Comparison of ENCODE assay signal across 26 cellular contexts in genomic region chr10:112244197-112244596, GRCh38. TPM values are rescaled to one million over a fixed set of nuclear protein-coding genes. Genes with fewer than 3 reads are reported as not detected.
"Had no signal": no experiment of that assay in that cellular context is flagged by ENCODE, and none has a peak within 500 bp of the region (broad histone marks: within the 10 kb centered on the region; RNA-seq: fewer than 3 reads in every experiment).

No MANE protein-coding gene starts in this region.

- H3K4me3 ChIP-seq: gastroesophageal sphincter, left ventricle myocardium inferior, suprapubic skin, transverse colon had no signal

- H3K36me3 ChIP-seq: brain microvascular endothelial cell, gastroesophageal sphincter, left ventricle myocardium inferior, suprapubic skin, transverse colon had no signal

- H3K27me3 ChIP-seq: brain microvascular endothelial cell, gastroesophageal sphincter, suprapubic skin, transverse colon had no signal

- H3K27ac ChIP-seq: brain microvascular endothelial cell, gastroesophageal sphincter, left ventricle myocardium inferior, suprapubic skin, transverse colon, VCaP had no signal

- H3K4me1 ChIP-seq: gastroesophageal sphincter, left ventricle myocardium inferior, suprapubic skin, transverse colon had no signal

- DNase-seq: activated CD4-positive, alpha-beta T cell treated with anti-CD3 and anti-CD28 coated beads for 1 hour; activated CD4-positive, alpha-beta T cell treated with anti-CD3 and anti-CD28 coated beads, Interleukin-2, amount 50 U/mL, for 1 hour; activated CD8-positive, alpha-beta T cell treated with anti-CD3 and anti-CD28 coated beads, Interleukin-2, amount 10 ng/mL, durations not matched to agents 7 days and 5 days; activated gamma-delta T cell treated with Interleukin-2 at 50 U/mL for 16 hours; aorta; brain microvascular endothelial cell; caudate nucleus; effector CD4-positive, alpha-beta T cell; erythroblast; head of caudate nucleus; hypothalamus; left ventricle myocardium inferior; midbrain; natural killer cell; retina; stimulated activated CD4-positive, alpha-beta T cell treated with anti-CD3 and anti-CD28 coated beads, Interleukin-4, amount 100 ng/mL, for 4 hours; stimulated activated naive CD8-positive, alpha-beta T cell treated with anti-CD3 and anti-CD28 coated beads, Interleukin-15, Interleukin-2, amounts not matched to agents 100 U/mL and 50 U/mL, for 24 hours; transverse colon had no signal

RNA-seq across cellular contexts. Expression of gene TECTB, which starts 39.0 kb away (rescaled TPM):
- total RNA-seq: activated CD8-positive, alpha-beta T cell treated with anti-CD3 and anti-CD28 coated beads, Interleukin-2, amount 10 ng/mL, durations not matched to agents 7 days and 5 days; activated naive CD4-positive, alpha-beta T cell treated with anti-CD3 and anti-CD28 coated beads, Interleukin-2, amount 50 U/mL, for 72 hours; activated T-helper 1 cell treated with anti-CD3 and anti-CD28 coated beads, Interleukin-12 subunit alpha, Interleukin-12 subunit beta, Interleukin-2, Interleukin-4 antibody, amounts not matched to agents 30 ng/mL and 10 ng/mL and 1 ng/mL, durations not matched to agents 14 hours and 24 hours and 36 hours; aorta; gastroesophageal sphincter; left ventricle myocardium inferior; natural killer cell; osteoblast; progenitor cell of endocrine pancreas; suprapubic skin; T-helper 2 cell treated with Interferon-gamma antibody and Interleukin-4, amounts not matched to agents 100 ng/mL and 5 ng/mL, for 36 hours; transverse colon had no signal
- polyA plus RNA-seq: aorta had no signal
